ENCODE assay signal across 8 cellular contexts in the genomic region with DNA sequence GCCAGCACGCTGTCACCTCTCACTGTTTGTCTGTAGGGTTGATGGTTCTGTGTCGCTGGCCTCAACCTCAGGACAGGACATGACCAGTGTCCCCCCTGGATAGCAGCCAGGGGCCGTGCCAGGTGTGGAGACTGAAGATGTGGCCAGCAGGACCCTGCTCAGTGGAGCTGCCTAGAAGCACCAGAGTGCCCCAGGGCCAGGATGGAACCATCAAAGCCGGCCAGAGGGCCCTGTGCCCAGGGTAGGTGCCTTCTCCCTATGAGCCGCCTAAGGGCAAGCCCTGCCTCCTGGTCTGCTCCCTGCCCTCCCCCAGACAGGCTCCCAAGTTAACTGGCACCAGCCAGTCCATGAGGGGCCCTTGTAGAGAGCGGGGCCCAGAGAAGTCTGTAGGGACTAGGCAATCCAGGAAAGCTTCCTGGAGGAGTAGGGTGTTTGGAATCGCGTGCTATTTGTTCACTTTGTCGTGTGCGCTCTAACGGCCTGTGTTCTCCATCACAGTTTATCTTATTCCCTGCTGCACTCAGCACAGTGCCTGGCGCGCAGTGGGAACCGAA. TPM values are rescaled to one million over a fixed set of nuclear protein-coding genes. Genes with fewer than 3 reads are reported as not detected.
DNase-seq lines count a peak whose midpoint lies in the region; ATAC-seq, FAIRE-seq and TF ChIP-seq lines count a peak whose summit lies in the region.

No MANE protein-coding gene starts in this region.

- no TSS peak for BruUV-seq in OCI-LY7 (replicated peaks; lab: Mats Ljungman, UMichigan)

- peaks cover 19% of the 10 kb centered on the region for H3K36me3 ChIP-seq in ES-I3 (ENCODE audit: insufficient read depth, low read length)
- peaks cover 34% of the 10 kb centered on the region for H3K36me3 ChIP-seq in OCI-LY7 (ENCODE audit: insufficient read depth, low read length)
- peaks cover 21 to 27% of the 10 kb centered on the region in 2 experiments for H3K36me3 ChIP-seq in trophoblast cell (ENCODE audit: control insufficient read depth in 1 of 2, insufficient read depth in 2 of 2, low read length in 2 of 2)

- peak overlapping the region; percentile 20 for H2BK12ac ChIP-seq in trophoblast cell (ENCODE audit: low read length)

- CTCF ChIA-PET in OCI-LY7 (lab: Charles Lee; ENCODE audit: unreplicated experiment), result no interaction called here

- peak overlapping the region; percentile 53 for H3K4ac ChIP-seq in trophoblast cell (ENCODE audit: low read depth, low read length)

- H2AFZ ChIP-seq in OCI-LY7 (ENCODE audit: low read length), result peak overlapping the region; percentile 77; the same call in 1 of the 2 replicates
- peak overlapping the region; percentile 89 for H2AFZ ChIP-seq in trophoblast cell (ENCODE audit: insufficient read depth, low read length, poor library complexity)

- peak overlapping the region; percentile 17 for H2BK120ac ChIP-seq in trophoblast cell (ENCODE audit: insufficient read depth, low read length, poor library complexity)

- no peaks in the 10 kb centered on the region for H3K9me2 ChIP-seq in OCI-LY7 (ENCODE audit: insufficient read depth, low read length)

- intact Hi-C loops in OCI-LY7 (cut with micrococcal nuclease; ENCODE audit: unreplicated experiment), result no loop called here

- H3K14ac ChIP-seq in trophoblast cell (ENCODE audit: low read length), result no peak overlapping the region

- peaks cover 34% of the 10 kb centered on the region for H3K79me2 ChIP-seq in OCI-LY7 (ENCODE audit: insufficient read depth, low read depth, low read length)
- H3K79me2 ChIP-seq in trophoblast cell (ENCODE audit: control insufficient read depth, insufficient read depth, low read length, poor library complexity), result peaks cover 11% of the 10 kb centered on the region

- H3K4me1 ChIP-seq in ES-I3 (ENCODE audit: insufficient read depth, low read length) (peaks cover 5% of the 10 kb centered on the region; the same call in 1 of the 2 replicates), OCI-LY7 (ENCODE audit: insufficient read depth, low read length, poor library complexity, severe bottlenecking) (peaks cover 31% of the 10 kb centered on the region), trophoblast cell (ENCODE audit: control insufficient read depth in 1 of 2, insufficient read depth in 2 of 2, low read length in 2 of 2) (peaks cover 0 to 10% of the 10 kb centered on the region in 2 experiments)

- WGBS in trophoblast cell (ENCODE audit: extremely low coverage, insufficient coverage, insufficient read length), result no CpG with 5 or more reads among the region's 14 CpGs

- H2BK5ac ChIP-seq in trophoblast cell (ENCODE audit: low read depth, low read length, poor library complexity), result no peak overlapping the region

- no peak for TF ChIP-seq CTCF in OCI-LY7 (conservative IDR thresholded peaks at IDR 0.05; ENCODE audit: low read length)

- H4K20me1 ChIP-seq in OCI-LY7 (ENCODE audit: insufficient read depth, low read length), result peaks cover 11% of the 10 kb centered on the region

- no peak overlapping the region for H3K18ac ChIP-seq in trophoblast cell (ENCODE audit: low read length)

- peak overlapping the region; percentile 71 for H4K12ac ChIP-seq in trophoblast cell (ENCODE audit: low read depth, low read length)

- FAIRE-seq in GM19239 (lab: Jason Lieb, UNC), result no peak

- H3K4me2 ChIP-seq in OCI-LY7 (ENCODE audit: low read length) (peak overlapping the region; percentile 58; the same call in 1 of the 2 replicates), trophoblast cell (ENCODE audit: low read length) (peak overlapping the region; percentile 95)

- H3K27me3 ChIP-seq in trophoblast cell (ENCODE audit: insufficient read depth, low read length), result no peaks in the 10 kb centered on the region

- peak overlapping the region; percentile 82 for H3K4me3 ChIP-seq in OCI-LY7 (ENCODE audit: low read depth, low read length, poor library complexity, severe bottlenecking)
- no peak overlapping the region for H3K4me3 ChIP-seq in trophoblast cell (ENCODE audit: low read depth, low read length)

- POLR2A ChIA-PET in OCI-LY7 (lab: Charles Lee), result no interaction called here

- H3K9ac ChIP-seq in ES-I3 (ENCODE audit: low read depth, low read length) (peak overlapping the region; percentile 91; the same call in 1 of the 2 replicates), trophoblast cell (ENCODE audit: low read length) (peak overlapping the region; percentile 75)

- H3K23ac ChIP-seq in trophoblast cell (ENCODE audit: low read length), result no peak overlapping the region

- peak overlapping the region; percentile 78 for H4K8ac ChIP-seq in trophoblast cell (ENCODE audit: low read depth, low read length)

- no peak overlapping the region for H3K27ac ChIP-seq in OCI-LY7 (ENCODE audit: low read depth, low read length, poor library complexity, severe bottlenecking)
- no peak overlapping the region for H3K27ac ChIP-seq in trophoblast cell (ENCODE audit: low read depth, low read length)

- DNase-seq in OCI-LY7 (ENCODE audit: low spot score) (no peak), trophoblast cell (no peak), C1 segment of cervical spinal cord (lab: John Stamatoyannopoulos, UW) (no peak), OCI-M2 (lab: John Stamatoyannopoulos, UW; ENCODE audit: unreplicated experiment) (no peak), GM19239 (ENCODE audit: insufficient read length, low spot score) (no peak)

- H3K79me1 ChIP-seq in trophoblast cell (ENCODE audit: low read length), result peaks cover 8% of the 10 kb centered on the region

- peak overlapping the region; percentile 11 for H2AK5ac ChIP-seq in trophoblast cell (ENCODE audit: low read length)

- ATAC-seq in esophagus mucosa (peak; percentile 14), GM21825 (IDR thresholded peaks at IDR 0.05; ENCODE audit: unreplicated experiment) (no peak)

- H3K9me3 ChIP-seq in ES-I3 (ENCODE audit: control insufficient read depth, insufficient read depth, low read length) (no peaks in the 10 kb centered on the region), OCI-LY7 (ENCODE audit: low read length) (no peaks in the 10 kb centered on the region), trophoblast cell (ENCODE audit: insufficient read depth, low read depth, low read length) (no peaks in the 10 kb centered on the region)

- peak overlapping the region; percentile 40 for H4K91ac ChIP-seq in trophoblast cell (ENCODE audit: low read depth, low read length)

RNA-seq across cellular contexts. Expression of gene NDUFB10, which starts 0.5 kb away (rescaled TPM):
- total RNA-seq in OCI-LY7 (2014; rRNA removed; shearing (Covaris generic)), result 240 and 317 TPM in 2 replicates
- total RNA-seq in OCI-LY7 (2022), result 180 and 201 TPM in 2 replicates
- 115 TPM for total RNA-seq in esophagus mucosa
- polyA plus RNA-seq in trophoblast cell (2013), result 126 and 138 TPM in 2 replicates

RNA-seq across cellular contexts. Expression of gene RPL3L, which starts 4.3 kb away (rescaled TPM):
- total RNA-seq in OCI-LY7 (2014; rRNA removed; shearing (Covaris generic)), result 0.35 TPM in 1 of 2 replicates, not detected in the other
- total RNA-seq in OCI-LY7 (2022), result 0.63 and 0.72 TPM in 2 replicates
- 0.12 TPM for total RNA-seq in esophagus mucosa
- 1.0 TPM in 2 replicates for polyA plus RNA-seq in trophoblast cell (2013)

RNA-seq across cellular contexts. Expression of gene RPS2, which starts 5.8 kb away (rescaled TPM):
- total RNA-seq in OCI-LY7 (2014; rRNA removed; shearing (Covaris generic)), result 2,266 and 2,461 TPM in 2 replicates
- total RNA-seq in OCI-LY7 (2022), result 3,120 and 3,140 TPM in 2 replicates
- 3,204 TPM for total RNA-seq in esophagus mucosa
- polyA plus RNA-seq in trophoblast cell (2013), result 3,853 and 3,910 TPM in 2 replicates

RNA-seq across cellular contexts. Expression of gene RNF151, which starts 7.9 kb away (rescaled TPM):
- total RNA-seq in OCI-LY7 (2014; rRNA removed; shearing (Covaris generic)), result not detected in 2 replicates
- total RNA-seq in OCI-LY7 (2022) (not detected in 2 replicates), esophagus mucosa (not detected)
- not detected in 2 replicates for polyA plus RNA-seq in trophoblast cell (2013)

RNA-seq across cellular contexts. Expression of gene TBL3, which starts 13.1 kb away (rescaled TPM):
- total RNA-seq in OCI-LY7 (2014; rRNA removed; shearing (Covaris generic)), result 58.5 and 67.2 TPM in 2 replicates
- total RNA-seq in OCI-LY7 (2022) (44.3 and 49.9 TPM in 2 replicates), esophagus mucosa (31.5 TPM)
- polyA plus RNA-seq in trophoblast cell (2013), result 22.0 and 22.9 TPM in 2 replicates
